Comparison of ENCODE assay signal across 8 cellular contexts in the genomic region with DNA sequence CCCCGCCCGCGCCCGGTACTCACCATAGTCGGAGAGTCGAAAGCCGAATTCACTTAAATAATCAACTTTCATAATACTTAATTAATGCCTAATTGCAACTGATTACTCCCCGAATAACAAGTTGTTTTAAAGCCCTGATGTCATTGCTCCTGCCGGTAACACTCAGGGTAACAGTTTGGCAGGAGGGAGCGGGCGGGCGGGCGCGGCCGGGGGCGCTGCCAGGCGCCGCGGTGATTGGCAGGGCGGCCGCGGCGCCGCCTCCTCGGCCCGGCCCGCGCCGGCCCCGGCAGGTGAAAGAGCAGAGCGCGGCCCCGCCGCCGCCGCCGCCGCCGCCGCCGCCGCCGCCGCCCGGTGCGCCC.
A peak's percentile ranks its signal among the peaks of the same experiment; 100 is the strongest.
DNase-seq lines count a peak whose midpoint lies in the region; ATAC-seq and TF ChIP-seq lines count a peak whose summit lies in the region.

No MANE protein-coding gene starts in this region.

- H3K9me3 ChIP-seq in AG04450 (ENCODE audit: control insufficient read depth, insufficient read depth, low read length) (no peaks in the 10 kb centered on the region; the same call in 1 of the 2 replicates), mucosa of rectum (ENCODE audit: control insufficient read depth in 2 of 2, low read length in 2 of 2) (no peaks in the 10 kb centered on the region), suprapubic skin (no peaks in the 10 kb centered on the region)

- peak overlapping the region; percentile 60 for H3K4me3 ChIP-seq in AG04450 (ENCODE audit: low read depth, low read length)
- H3K4me3 ChIP-seq in dorsolateral prefrontal cortex: peak overlapping the region in 52 of 59 donors; percentile 47 to 74 (median 64)
- peak overlapping the region; percentile 71 to 73 for H3K4me3 ChIP-seq in mucosa of rectum (ENCODE audit: low read length in 2 of 2)
- peak overlapping the region; percentile 83 for H3K4me3 ChIP-seq in suprapubic skin

- intact Hi-C loops in dorsolateral prefrontal cortex (cut with DNase I): loop anchor here (10.0 kb wide), 2 partner anchors 179 to 869 kb away; a partner anchor contains a TSS

- CTCF ChIA-PET in AG04450 (lab: Charles Lee): no interaction called here

- 0% methylated on average over 9 of the region's 46 CpGs for WGBS in suprapubic skin

- H3K36me3 ChIP-seq in mucosa of rectum (ENCODE audit: control insufficient read depth in 2 of 2, insufficient read depth in 2 of 2, low read length in 2 of 2) (peaks cover 0 to 3% of the 10 kb centered on the region in 2 donors), suprapubic skin (peaks cover 3% of the 10 kb centered on the region)

- H3K9ac ChIP-seq in mucosa of rectum (ENCODE audit: low read depth in 1 of 2, low read length in 2 of 2): peak overlapping the region in 1 of 2 donors; percentile 76

- peak; percentile 38 for ATAC-seq in GM19023 (IDR thresholded peaks at IDR 0.05; ENCODE audit: unreplicated experiment)

- H3K4me1 ChIP-seq in mucosa of rectum (ENCODE audit: control insufficient read depth in 2 of 2, insufficient read depth in 2 of 2, low read length in 2 of 2): peaks cover 31 to 41% of the 10 kb centered on the region in 2 donors
- H3K4me1 ChIP-seq in suprapubic skin: peaks cover 85% of the 10 kb centered on the region

- DNase-seq in AG04450 (ENCODE audit: low read depth, low spot score): no peak
- DNase-seq in HPDE6-E6E7 (ENCODE audit: extremely low spot score): peak; percentile 73
- no peak for DNase-seq in dorsolateral prefrontal cortex
- no peak for DNase-seq in suprapubic skin (ENCODE audit: low spot score in 2 of 2)
- no peak for DNase-seq in NCI-H1048 (lab: John Stamatoyannopoulos, UW)

- no peak for TF ChIP-seq POLR2A in suprapubic skin (IDR thresholded peaks at IDR 0.05)

- TF ChIP-seq CTCF in AG04450 (IDR thresholded peaks at IDR 0.05; ENCODE audit: low read depth, low read length) (no peak), VCaP (conservative IDR thresholded peaks at IDR 0.05) (no peak), dorsolateral prefrontal cortex (IDR thresholded peaks at IDR 0.05 in 54 of 56, conservative IDR thresholded peaks at IDR 0.05 in 2 of 56; ENCODE audit: low read depth in 1 of 56, partially characterized antibody in 56 of 56) (no peak), suprapubic skin (IDR thresholded peaks at IDR 0.05) (peak in 1 of 2 donors; percentile 13)

- H3K27me3 ChIP-seq in AG04450 (ENCODE audit: control insufficient read depth, insufficient read depth, low read length): peaks cover 21% of the 10 kb centered on the region
- no peaks in the 10 kb centered on the region for H3K27me3 ChIP-seq in dorsolateral prefrontal cortex
- H3K27me3 ChIP-seq in mucosa of rectum (ENCODE audit: control insufficient read depth in 2 of 2, insufficient read depth in 2 of 2, low read length in 2 of 2): no peaks in the 10 kb centered on the region
- no peaks in the 10 kb centered on the region for H3K27me3 ChIP-seq in suprapubic skin

- TF ChIP-seq EP300 in suprapubic skin (IDR thresholded peaks at IDR 0.05): no peak

- no peak overlapping the region for H3K27ac ChIP-seq in AG04450 (ENCODE audit: low read depth, low read length)
- peak overlapping the region; percentile 98 for H3K27ac ChIP-seq in VCaP
- H3K27ac ChIP-seq in dorsolateral prefrontal cortex: peak overlapping the region in 1 of 59 donors; percentile 65
- H3K27ac ChIP-seq in mucosa of rectum (ENCODE audit: low read depth in 2 of 2, low read length in 2 of 2): peak overlapping the region; percentile 78 to 79
- peak overlapping the region; percentile 92 for H3K27ac ChIP-seq in suprapubic skin

- POLR2A ChIA-PET in AG04450 (lab: Yijun Ruan, JAX): no interaction called here
